ENCODE assay signal across 25 cellular contexts in the genomic region with DNA sequence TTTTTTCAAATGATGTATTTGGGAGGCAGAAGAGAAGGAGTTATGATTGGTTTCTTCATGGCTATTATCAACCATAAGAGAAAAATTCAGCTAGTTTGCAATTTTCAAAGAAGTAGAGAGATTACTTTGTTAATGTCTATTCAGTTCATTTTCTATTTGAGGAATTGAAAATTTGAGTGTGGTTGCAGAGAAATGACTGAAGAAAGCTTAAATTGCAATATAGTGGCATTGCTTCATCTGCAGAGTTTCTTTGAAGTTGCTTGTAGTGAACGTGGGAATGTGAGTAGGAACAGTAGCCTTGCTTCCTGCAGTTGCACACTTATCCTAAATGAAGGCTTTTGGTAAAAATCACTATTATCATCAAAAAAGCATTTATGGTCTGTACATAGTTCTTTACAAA.
"Had no signal": no experiment of that assay in that cellular context is flagged by ENCODE, and none has a peak within 500 bp of the region (broad histone marks: within the 10 kb centered on the region; RNA-seq: fewer than 3 reads in every experiment).

No MANE protein-coding gene starts in this region.

- H3K4me2 ChIP-seq: hepatocyte, neural progenitor cell had no signal

- H3K9ac ChIP-seq: neural progenitor cell had no signal

- H3K9me3 ChIP-seq: ovary, testis, vagina had no signal

- H3K27ac ChIP-seq: foreskin keratinocyte, hepatocyte, left ventricle myocardium inferior, lower lobe of right lung, neural progenitor cell, ovary, right atrium auricular region, sigmoid colon, skin epidermis, testis, tibial nerve, upper lobe of right lung, vagina had no signal

- H3K36me3 ChIP-seq: left ventricle myocardium inferior, lower lobe of right lung, neural progenitor cell, ovary, right atrium auricular region, sigmoid colon, tibial nerve, upper lobe of right lung, vagina had no signal

- ATAC-seq: foreskin keratinocyte; left cardiac atrium; lower lobe of right lung; natural killer cell treated with Interleukin-12 subunit alpha and Interleukin-12 subunit beta and Interleukin-15 and Interleukin-18, amount 100 ng/mL, for 72 hours; stimulated activated naive B cell treated with anti-CD40 and anti-IgM and Interleukin-4, amounts not matched to agents 10 μg/mL and 1 μg/mL and 100 μg/mL, for 72 hours; stimulated activated naive CD8-positive, alpha-beta T cell treated with anti-CD3 and anti-CD28 coated beads, Interleukin-15, amount 100 ng/mL, for 72 hours; upper lobe of right lung had no signal

- H2AFZ ChIP-seq: hepatocyte, neural progenitor cell had no signal

- FAIRE-seq: endothelial cell of umbilical vein, kidney had no signal

- H3K79me2 ChIP-seq: hepatocyte had no signal

- H3K4me3 ChIP-seq: hepatocyte, left ventricle myocardium inferior, lower lobe of right lung, neural progenitor cell, ovary, right atrium auricular region, sigmoid colon, skin epidermis, testis, tibial nerve, upper lobe of right lung, vagina had no signal

- H3K27me3 ChIP-seq: foreskin keratinocyte, hepatocyte, ovary, right atrium auricular region, sigmoid colon, testis, upper lobe of right lung, vagina had no signal

- DNase-seq: effector CD4-positive, alpha-beta T cell; endodermal cell; erythroblast; foreskin keratinocyte; kidney; left cardiac atrium; left ventricle myocardium inferior; lower lobe of right lung; nucleus accumbens; ovary; sigmoid colon; stimulated activated CD4-positive, alpha-beta T cell treated with anti-CD3 and anti-CD28 coated beads, Interleukin-2, amount 100 ng/mL, for 24 hours; stimulated activated CD4-positive, alpha-beta T cell treated with anti-CD3 and anti-CD28 coated beads, Interleukin-4, amount 100 ng/mL, for 4 hours; stimulated activated naive B cell treated with anti-CD40 and anti-IgM and Interleukin-4, amounts not matched to agents 10 μg/mL and 1 μg/mL and 100 μg/mL, for 72 hours; stimulated activated naive CD8-positive, alpha-beta T cell treated with anti-CD3 and anti-CD28 coated beads, Interleukin-15, amount 100 ng/mL, for 72 hours; testis; upper lobe of right lung had no signal

- H3K4me1 ChIP-seq: foreskin keratinocyte, left ventricle myocardium inferior, lower lobe of right lung, neural progenitor cell, right atrium auricular region, sigmoid colon, testis, tibial nerve, upper lobe of right lung, vagina had no signal
